In genomic region chr6:33747823-33748222, GRCh38 we compare ENCODE assay signal across 17 cellular contexts. TPM values are rescaled to one million over a fixed set of nuclear protein-coding genes. Genes with fewer than 3 reads are reported as not detected.
DNase-seq lines count a peak whose midpoint lies in the region; ATAC-seq, FAIRE-seq and TF ChIP-seq lines count a peak whose summit lies in the region.
"Had no signal": no experiment of that assay in that cellular context is flagged by ENCODE, and none has a peak within 500 bp of the region (broad histone marks: within the 10 kb centered on the region; RNA-seq: fewer than 3 reads in every experiment).

No MANE protein-coding gene starts in this region.

- FAIRE-seq in H1 (lab: Jason Lieb, UNC) = no peak

- 0 out of 2 replicates have a peak overlapping the region, but pooled peaks have one; percentile 29 for H2BK20ac ChIP-seq in H1 (ENCODE audit: low read length)

- H4K8ac ChIP-seq in H1 (ENCODE audit: extremely low read depth, insufficient read depth, low read length) (peak overlapping the region; percentile 1; the same call in 1 of the 2 replicates), neuronal stem cell (ENCODE audit: low read depth, low read length) (no peak overlapping the region)

- no peaks in the 10 kb centered on the region for H4K20me1 ChIP-seq in H1 (replicated peaks in 1 of 2; ENCODE audit: control insufficient read depth in 1 of 2, insufficient read depth in 2 of 2, low read length in 2 of 2)

- H3K27me3 ChIP-seq in H1 (replicated peaks in 1 of 4; ENCODE audit: control insufficient read depth in 3 of 4, extremely low read depth in 1 of 4, insufficient read depth in 3 of 4, low read length in 3 of 4) (no peaks in the 10 kb centered on the region), neuronal stem cell (ENCODE audit: control insufficient read depth in 3 of 3, insufficient read depth in 3 of 3, low read depth in 1 of 3, low read length in 3 of 3) (peaks cover 0 to 2% (median 0%) of the 10 kb centered on the region in 3 experiments), HAP-1 (ENCODE audit: low read depth) (no peaks in the 10 kb centered on the region; the same call in 1 of the 2 replicates)
- H3K27me3 ChIP-seq: BLaER1 had no signal

- H4K91ac ChIP-seq in H1 (replicated peaks; ENCODE audit: insufficient read length, low read length) (peak overlapping the region; percentile 66), neuronal stem cell (ENCODE audit: low read depth, low read length, poor library complexity) (peak overlapping the region; percentile 26)

- TF ChIP-seq POLR2A in H1 (IDR thresholded peaks at IDR 0.05; ENCODE audit: control extremely low read depth in 1 of 2, low read depth in 2 of 2, low read length in 2 of 2) = no peak

- peak overlapping the region; percentile 9 for H3K27ac Mint-ChIP-seq in activated T-helper 17 cell treated with anti-CD3 and anti-CD28 coated beads, Interleukin-2, amount 50 U/mL, for 72 hours

- no peaks in the 10 kb centered on the region for H3K36me3 Mint-ChIP-seq in activated T-helper 17 cell treated with anti-CD3 and anti-CD28 coated beads, Interleukin-2, amount 50 U/mL, for 72 hours (ENCODE audit: low read depth)
- H3K36me3 Mint-ChIP-seq: CD8-positive, alpha-beta memory T cell had no signal

- ATAC-seq in activated T-helper 17 cell treated with anti-CD3 and anti-CD28 coated beads, Interleukin-2, amount 50 U/mL, for 72 hours (replicated peaks) = no peak
- no peak for ATAC-seq in GM19324 (IDR thresholded peaks at IDR 0.05; ENCODE audit: low FRiP score, unreplicated experiment)

- H2AK5ac ChIP-seq in H1 (ENCODE audit: low read depth, low read length) (peak overlapping the region; percentile 59; the same call in 1 of the 2 replicates), neuronal stem cell (ENCODE audit: low read depth, low read length) (peak overlapping the region; percentile 95)

- peak overlapping the region; percentile 27 for H3K4ac ChIP-seq in H1 (replicated peaks; ENCODE audit: insufficient read length, low read depth, low read length)
- no peak overlapping the region for H3K4ac ChIP-seq in neuronal stem cell (ENCODE audit: low read length)

- H2BK120ac ChIP-seq in H1 (replicated peaks; ENCODE audit: low read depth, low read length) (no peak overlapping the region), neuronal stem cell (ENCODE audit: low read depth, low read length) (peak overlapping the region; percentile 91)

- H3K4me3 Mint-ChIP-seq in activated T-helper 17 cell treated with anti-CD3 and anti-CD28 coated beads, Interleukin-2, amount 50 U/mL, for 72 hours = no peak overlapping the region
- H3K4me3 Mint-ChIP-seq: CD8-positive, alpha-beta memory T cell had no signal

- H3K9ac ChIP-seq in H1 (replicated peaks in 1 of 4; ENCODE audit: extremely low read depth in 1 of 4, low read depth in 3 of 4, low read length in 3 of 4) (no peak overlapping the region), neuronal stem cell (ENCODE audit: low read depth, low read length, poor library complexity) (peak overlapping the region; percentile 27)
- H3K9ac ChIP-seq: BLaER1 had no signal

- H3K23ac ChIP-seq in H1 (ENCODE audit: insufficient read length) (no peak overlapping the region), neuronal stem cell (ENCODE audit: low read depth, low read length, poor library complexity) (peak overlapping the region; percentile 70)

- no peak for TF ChIP-seq CTCF in H1 (IDR thresholded peaks at IDR 0.05; ENCODE audit: control extremely low read depth in 1 of 3, insufficient read depth in 1 of 3, low read depth in 1 of 3, low read length in 3 of 3)

- H3K23me2 ChIP-seq in H1 (ENCODE audit: low read depth, low read length) = no peaks in the 10 kb centered on the region

- H3K79me2 ChIP-seq in H1 (ENCODE audit: control insufficient read depth in 1 of 2, insufficient read depth in 2 of 2, low read length in 2 of 2) = no peaks in the 10 kb centered on the region

- H3K56ac ChIP-seq in H1 (replicated peaks; ENCODE audit: insufficient read length, low read depth, low read length) = no peak overlapping the region

- H3K27ac ChIP-seq in H1 (ENCODE audit: low read depth, low read length) (no peak overlapping the region), neuronal stem cell (replicated peaks; ENCODE audit: low read length) (no peak overlapping the region), temporal lobe (ENCODE audit: low read depth, low read length) (peak overlapping the region; percentile 92)
- H3K27ac ChIP-seq: BLaER1 had no signal

- no peak overlapping the region for H2BK5ac ChIP-seq in H1 (ENCODE audit: low read depth, low read length)
- peak overlapping the region; percentile 70 for H2BK5ac ChIP-seq in neuronal stem cell (ENCODE audit: low read length)

- H2AFZ ChIP-seq in H1 (ENCODE audit: low read length) (no peak overlapping the region), neuronal stem cell (ENCODE audit: low read length) (no peak overlapping the region)

- H3K27me3 Mint-ChIP-seq in activated T-helper 17 cell treated with anti-CD3 and anti-CD28 coated beads, Interleukin-2, amount 50 U/mL, for 72 hours = peaks cover 16% of the 10 kb centered on the region

- peaks cover 5% of the 10 kb centered on the region for H3K4me1 Mint-ChIP-seq in activated T-helper 17 cell treated with anti-CD3 and anti-CD28 coated beads, Interleukin-2, amount 50 U/mL, for 72 hours

- 74% methylated on average over 5 of the region's 5 CpGs; no CpG with 5 or more reads in 1 of the 2 experiments for WGBS in H1 (ENCODE audit: extremely low coverage in 1 of 2, insufficient coverage in 1 of 2, insufficient read length in 1 of 2, insufficient replicate concordance in 2 of 2, low coverage in 1 of 2, low lambda C conversion rate in 2 of 2, missing lambda C conversion rate in 1 of 2), 2 experiments
- no CpG with 5 or more reads among the region's 5 CpGs for WGBS in neuronal stem cell (ENCODE audit: extremely low coverage in 2 of 2, insufficient read length in 2 of 2, insufficient replicate concordance in 1 of 2), 2 donors

- H3K14ac ChIP-seq in H1 (ENCODE audit: insufficient read length) (no peak overlapping the region), neuronal stem cell (ENCODE audit: low read length) (no peak overlapping the region)

- no peaks in the 10 kb centered on the region for H3K9me3 ChIP-seq in H1 (ENCODE audit: insufficient read depth in 2 of 2, low read depth in 1 of 2, low read length in 1 of 2)
- no peaks in the 10 kb centered on the region for H3K9me3 ChIP-seq in neuronal stem cell (replicated peaks in 1 of 2; ENCODE audit: control insufficient read depth in 2 of 2, insufficient read depth in 1 of 2, low read depth in 1 of 2, low read length in 2 of 2)
- H3K9me3 ChIP-seq in HAP-1 = no peaks in the 10 kb centered on the region
- H3K9me3 ChIP-seq: BLaER1 had no signal

- TF ChIP-seq RAD21 in H1 (IDR thresholded peaks at IDR 0.05 in 1 of 2, conservative IDR thresholded peaks at IDR 0.05 in 1 of 2; ENCODE audit: low read depth in 2 of 2, low read length in 2 of 2) = no peak

- TF ChIP-seq EP300 in H1 (IDR thresholded peaks at IDR 0.05; ENCODE audit: borderline replicate concordance in 1 of 2, low read depth in 2 of 2, low read length in 2 of 2) = no peak

- DNase-seq in H1 (ENCODE audit: low read depth in 1 of 2, low spot score in 2 of 2) (no peak), neuronal stem cell (ENCODE audit: low spot score) (no peak), HAP-1 (ENCODE audit: low spot score in 2 of 2) (no peak), foreskin melanocyte (no peak)
- DNase-seq: CD8-positive, alpha-beta memory T cell; H7; KBM-7; NCI-H1105; NCI-H1694 treated with DMSO at 0.1 percent for 48 hours; NCI-H774; SHP77 had no signal

- H3K36me3 ChIP-seq in H1 (ENCODE audit: control insufficient read depth in 2 of 4, insufficient read depth in 4 of 4, low read length in 3 of 4) (no peaks in the 10 kb centered on the region), neuronal stem cell (replicated peaks in 1 of 2; ENCODE audit: control insufficient read depth in 2 of 2, insufficient read depth in 2 of 2, low read length in 2 of 2) (no peaks in the 10 kb centered on the region), HAP-1 (replicated peaks) (no peaks in the 10 kb centered on the region)
- H3K36me3 ChIP-seq: BLaER1 had no signal

- no peak overlapping the region for H4K5ac ChIP-seq in H1 (ENCODE audit: insufficient read length, low read depth, low read length)

- H2BK15ac ChIP-seq in H1 (ENCODE audit: low read length) (peak overlapping the region; percentile 81; the same call in 1 of the 2 replicates), neuronal stem cell (ENCODE audit: low read length) (peak overlapping the region; percentile 97)

- H3K79me1 ChIP-seq in H1 (ENCODE audit: low read depth, low read length) (no peaks in the 10 kb centered on the region), neuronal stem cell (ENCODE audit: low read depth, low read length) (no peaks in the 10 kb centered on the region)

- no peak overlapping the region for H3K4me3 ChIP-seq in H1 (ENCODE audit: extremely low read depth in 1 of 4, insufficient read depth in 2 of 4, low read depth in 3 of 4, low read length in 4 of 4)
- no peak overlapping the region for H3K4me3 ChIP-seq in neuronal stem cell (ENCODE audit: low read length in 2 of 2)
- H3K4me3 ChIP-seq in HAP-1 = no peak overlapping the region
- H3K4me3 ChIP-seq: BLaER1 had no signal

- in situ Hi-C loops in HAP-1 (cut with MboI; ENCODE audit: low sequenced_read_pairs) = no loop called here

- no peaks in the 10 kb centered on the region for H3K9me3 Mint-ChIP-seq in activated T-helper 17 cell treated with anti-CD3 and anti-CD28 coated beads, Interleukin-2, amount 50 U/mL, for 72 hours
- H3K9me3 Mint-ChIP-seq: CD8-positive, alpha-beta memory T cell had no signal

- H3K4me1 ChIP-seq in H1 (replicated peaks in 1 of 4; ENCODE audit: control insufficient read depth in 3 of 4, insufficient read depth in 4 of 4, low read length in 3 of 4) = peaks cover 7 to 33% (median 23%) of the 10 kb centered on the region in 4 experiments
- H3K4me1 ChIP-seq in neuronal stem cell (ENCODE audit: control insufficient read depth in 2 of 2, insufficient read depth in 1 of 2, low read depth in 1 of 2, low read length in 2 of 2) = peaks cover 60 to 62% of the 10 kb centered on the region in 2 donors
- no peaks in the 10 kb centered on the region for H3K4me1 ChIP-seq in HAP-1

- peak overlapping the region; percentile 50; the same call in 1 of the 2 replicates for H2BK12ac ChIP-seq in H1 (ENCODE audit: low read depth, low read length)
- H2BK12ac ChIP-seq in neuronal stem cell (ENCODE audit: low read length) = peak overlapping the region; percentile 67

- POLR2A ChIA-PET in H1 (lab: Charles Lee; ENCODE audit: partially characterized antibody) = interaction anchor here (1.8 to 2.8 kb wide), 2 partner anchors 23 to 36 kb away, joined by 4 to 14 read pairs; partner anchors contain the start of gene UQCC2

- CTCF ChIA-PET in H1 (lab: Charles Lee; ENCODE audit: partially characterized antibody) = interaction anchor here (0.9 to 12.0 kb wide), 5 partner anchors 11 to 395 kb away, joined by 3 to 171 read pairs (median 4); no protein-coding TSS in a partner anchor

- H3K18ac ChIP-seq in H1 (ENCODE audit: extremely low read depth, low read length) (no peak overlapping the region), neuronal stem cell (ENCODE audit: low read length) (peak overlapping the region; percentile 97)

- H3K4me2 ChIP-seq in H1 (ENCODE audit: insufficient read depth in 1 of 2, low read depth in 2 of 2, low read length in 2 of 2) (no peak overlapping the region), neuronal stem cell (ENCODE audit: insufficient read depth, low read length, poor library complexity, severe bottlenecking) (no peak overlapping the region)
- H3K4me2 ChIP-seq: BLaER1 had no signal

RNA-seq across cellular contexts. Expression of gene IP6K3, which starts 1.1 kb away (rescaled TPM):
- total RNA-seq in activated T-helper 17 cell treated with anti-CD3 and anti-CD28 coated beads, Interleukin-2, amount 50 U/mL, for 72 hours = not detected
- 0.22 and 0.23 TPM in 2 replicates for total RNA-seq in H1 (2021; fragmentation: NEBNext Ultra II Directional; extraction: Animal tissue kit (Norgen Biotek cat#: 25700))
- 0.73 and 0.93 TPM in 2 replicates for polyA plus RNA-seq in H1 (2011; rRNA removed)
- 0.72 TPM for polyA plus RNA-seq in H1 (2011; cell fraction: cytosol; rRNA removed)
- polyA plus RNA-seq in H1 (2011; cell fraction: nucleus; rRNA removed) = 0.80 TPM
- 0.25 to 0.81 TPM (median 0.46 TPM) in 4 replicates for polyA plus RNA-seq in H1 (2012, experiment 1 of 2)
- 0.26 TPM for polyA plus RNA-seq in H1 (2012, experiment 2 of 2)
- 0.14 TPM for polyA plus RNA-seq in H1 (2013, experiment 1 of 2)
- polyA plus RNA-seq in H1 (2013, experiment 2 of 2) = 0.13 TPM
- 0.66 and 0.69 TPM in 2 replicates for polyA minus RNA-seq in H1 (2011; rRNA and poly(A)+ RNA removed)
- not detected for polyA minus RNA-seq in H1 (2011; cell fraction: cytosol; rRNA and poly(A)+ RNA removed)
- 1.00 TPM for polyA minus RNA-seq in H1 (2011; cell fraction: nucleus; rRNA and poly(A)+ RNA removed)
- polyA plus RNA-seq in neuronal stem cell (2013, experiment 1 of 2) = 1.7 TPM
- polyA plus RNA-seq in neuronal stem cell (2013, experiment 2 of 2) = 1.4 TPM
- not detected for total RNA-seq in temporal lobe
- total RNA-seq: CD8-positive, alpha-beta memory T cell; M059J had no signal
- polyA plus RNA-seq: CD8-positive, alpha-beta memory T cell had no signal

RNA-seq across cellular contexts. Expression of gene UQCC2, which starts 36.3 kb away (rescaled TPM):
- total RNA-seq in activated T-helper 17 cell treated with anti-CD3 and anti-CD28 coated beads, Interleukin-2, amount 50 U/mL, for 72 hours = 100 to 1,000 TPM in 1 of 2 donors, 10 to 100 TPM in 1; 65.5 to 112 TPM
- total RNA-seq in H1 (2021; fragmentation: NEBNext Ultra II Directional; extraction: Animal tissue kit (Norgen Biotek cat#: 25700)) = 104 and 107 TPM in 2 replicates
- 44.1 and 52.1 TPM in 2 replicates for polyA plus RNA-seq in H1 (2011; rRNA removed)
- 57.4 TPM for polyA plus RNA-seq in H1 (2011; cell fraction: cytosol; rRNA removed)
- polyA plus RNA-seq in H1 (2011; cell fraction: nucleus; rRNA removed) = 62.0 TPM
- polyA plus RNA-seq in H1 (2012, experiment 1 of 2) = 117 to 214 TPM (median 170 TPM) in 4 replicates
- polyA plus RNA-seq in H1 (2012, experiment 2 of 2) = 56.3 TPM
- polyA plus RNA-seq in H1 (2013, experiment 1 of 2) = 88.8 TPM
- 97.1 TPM for polyA plus RNA-seq in H1 (2013, experiment 2 of 2)
- 13.7 and 13.9 TPM in 2 replicates for polyA minus RNA-seq in H1 (2011; rRNA and poly(A)+ RNA removed)
- polyA minus RNA-seq in H1 (2011; cell fraction: cytosol; rRNA and poly(A)+ RNA removed) = 12.4 TPM
- 21.4 TPM for polyA minus RNA-seq in H1 (2011; cell fraction: nucleus; rRNA and poly(A)+ RNA removed)
- 222 TPM for polyA plus RNA-seq in neuronal stem cell (2013, experiment 1 of 2)
- 222 TPM for polyA plus RNA-seq in neuronal stem cell (2013, experiment 2 of 2)
- 10.8 TPM for total RNA-seq in temporal lobe

RNA-seq across cellular contexts. Expression of gene LEMD2, which starts 41.1 kb away (rescaled TPM):
- total RNA-seq in activated T-helper 17 cell treated with anti-CD3 and anti-CD28 coated beads, Interleukin-2, amount 50 U/mL, for 72 hours = 10 to 100 TPM; 51.0 to 54.3 TPM
- total RNA-seq in H1 (2021; fragmentation: NEBNext Ultra II Directional; extraction: Animal tissue kit (Norgen Biotek cat#: 25700)) = 54.1 and 57.3 TPM in 2 replicates
- 32.7 and 54.9 TPM in 2 replicates for polyA plus RNA-seq in H1 (2011; rRNA removed)
- polyA plus RNA-seq in H1 (2011; cell fraction: cytosol; rRNA removed) = 58.9 TPM
- 127 TPM for polyA plus RNA-seq in H1 (2011; cell fraction: nucleus; rRNA removed)
- 58.7 to 71.6 TPM (median 62.9 TPM) in 4 replicates for polyA plus RNA-seq in H1 (2012, experiment 1 of 2)
- 48.3 TPM for polyA plus RNA-seq in H1 (2012, experiment 2 of 2)
- polyA plus RNA-seq in H1 (2013, experiment 1 of 2) = 44.0 TPM
- 48.2 TPM for polyA plus RNA-seq in H1 (2013, experiment 2 of 2)
- polyA minus RNA-seq in H1 (2011; rRNA and poly(A)+ RNA removed) = 47.6 and 60.5 TPM in 2 replicates
- 36.8 TPM for polyA minus RNA-seq in H1 (2011; cell fraction: cytosol; rRNA and poly(A)+ RNA removed)
- 82.4 TPM for polyA minus RNA-seq in H1 (2011; cell fraction: nucleus; rRNA and poly(A)+ RNA removed)
- polyA plus RNA-seq in neuronal stem cell (2013, experiment 1 of 2) = 30.6 TPM
- polyA plus RNA-seq in neuronal stem cell (2013, experiment 2 of 2) = 30.2 TPM
- total RNA-seq in temporal lobe = 23.6 TPM

RNA-seq across cellular contexts. Expression of gene MLN, which starts 56.0 kb away (rescaled TPM):
- total RNA-seq in activated T-helper 17 cell treated with anti-CD3 and anti-CD28 coated beads, Interleukin-2, amount 50 U/mL, for 72 hours = not detected
- not detected in 2 replicates for total RNA-seq in H1 (2021; fragmentation: NEBNext Ultra II Directional; extraction: Animal tissue kit (Norgen Biotek cat#: 25700))
- 0.31 TPM in 1 of 2 replicates, not detected in the other for polyA plus RNA-seq in H1 (2011; rRNA removed)
- polyA plus RNA-seq in H1 (2011; cell fraction: cytosol; rRNA removed) = not detected
- not detected for polyA plus RNA-seq in H1 (2011; cell fraction: nucleus; rRNA removed)
- polyA plus RNA-seq in H1 (2012, experiment 1 of 2) = not detected in 4 replicates
- polyA plus RNA-seq in H1 (2012, experiment 2 of 2) = not detected
- polyA plus RNA-seq in H1 (2013, experiment 1 of 2) = not detected
- not detected for polyA plus RNA-seq in H1 (2013, experiment 2 of 2)
- not detected in 2 replicates for polyA minus RNA-seq in H1 (2011; rRNA and poly(A)+ RNA removed)
- not detected for polyA minus RNA-seq in H1 (2011; cell fraction: cytosol; rRNA and poly(A)+ RNA removed)
- not detected for polyA minus RNA-seq in H1 (2011; cell fraction: nucleus; rRNA and poly(A)+ RNA removed)
- polyA plus RNA-seq in neuronal stem cell (2013, experiment 1 of 2) = not detected
- polyA plus RNA-seq in neuronal stem cell (2013, experiment 2 of 2) = not detected
- not detected for total RNA-seq in temporal lobe
- total RNA-seq: CD8-positive, alpha-beta memory T cell; H7; M059J had no signal
- polyA plus RNA-seq: AG04450; CD8-positive, alpha-beta memory T cell had no signal
